11 cellular contexts compared by ENCODE assay signal in genomic region chr20:32448306-32449056, GRCh38.
DNase-seq lines count a peak whose midpoint lies in the region; ATAC-seq and TF ChIP-seq lines count a peak whose summit lies in the region.
"Had no signal": no experiment of that assay in that cellular context is flagged by ENCODE, and none has a peak within 500 bp of the region (broad histone marks: within the 10 kb centered on the region; RNA-seq: fewer than 3 reads in every experiment).

No MANE protein-coding gene starts in this region.

- ATAC-seq in sciatic nerve (peak; percentile 11), HG03442 (IDR thresholded peaks at IDR 0.05; ENCODE audit: unreplicated experiment) (no peak)
- ATAC-seq: Panc1 had no signal

- no peak overlapping the region for H3K4me3 ChIP-seq in WERI-Rb-1 (ENCODE audit: low read depth, low read length)
- H3K4me3 ChIP-seq: right lobe of liver, tibial artery had no signal

- intact Hi-C loops in sciatic nerve (cut with DNase I) = loop anchor here (10.0 kb wide), 1 partner anchor 244 kb away; the partner anchor contains the start of genes PLAGL2 and POFUT1

- DNase-seq in G401 (ENCODE audit: low spot score) (peak; percentile 52), WERI-Rb-1 (no peak), sciatic nerve (ENCODE audit: low spot score) (peak; percentile 58), NCI-H774 (lab: John Stamatoyannopoulos, UW) (no peak), NCI-H524 treated with DMSO at 0.1 percent for 48 hours (lab: John Stamatoyannopoulos, UW) (no peak)
- no peak for DNase-seq in stimulated activated CD4-positive, alpha-beta T cell treated with anti-CD3 and anti-CD28 coated beads, Interleukin-15, amount 100 ng/mL, for 24 hours

- TF ChIP-seq CTCF in WERI-Rb-1 (IDR thresholded peaks at IDR 0.05; ENCODE audit: low read depth, low read length) = no peak

- H3K36me3 ChIP-seq in WERI-Rb-1 = peaks cover 83% of the 10 kb centered on the region

- H3K9me3 ChIP-seq in WERI-Rb-1 (ENCODE audit: severe bottlenecking) = no peaks in the 10 kb centered on the region
- H3K9me3 ChIP-seq: right lobe of liver, tibial artery had no signal

- H3K27ac ChIP-seq in WERI-Rb-1 (peak overlapping the region; percentile 98), layer of hippocampus (ENCODE audit: low read depth, low read length) (peak overlapping the region; percentile 50)
- H3K27ac ChIP-seq: right lobe of liver, tibial artery had no signal

- H3K27me3 ChIP-seq in WERI-Rb-1 (ENCODE audit: insufficient read depth, low read depth, severe bottlenecking) (no peaks in the 10 kb centered on the region), layer of hippocampus (ENCODE audit: control insufficient read depth, insufficient read depth, low read length) (no peaks in the 10 kb centered on the region)
- H3K27me3 ChIP-seq: right lobe of liver, tibial artery had no signal

- in situ Hi-C loops in G401 (cut with HindIII; ENCODE audit: low sequenced_read_pairs) = no loop called here

Comparison
In these comparisons a context has a peak if more than half of its experiments do, and no peak if none do; other contexts are left out.
1. DNase-seq: peak in G401 (single experiment) and sciatic nerve (single experiment); none in WERI-Rb-1 (single experiment), NCI-H774 (single experiment), NCI-H524 treated with DMSO at 0.1 percent for 48 hours (single experiment) and stimulated activated CD4-positive, alpha-beta T cell treated with anti-CD3 and anti-CD28 coated beads, Interleukin-15, amount 100 ng/mL, for 24 hours (single experiment).